1 cellular context compared by ENCODE assay signal in the genomic region with DNA sequence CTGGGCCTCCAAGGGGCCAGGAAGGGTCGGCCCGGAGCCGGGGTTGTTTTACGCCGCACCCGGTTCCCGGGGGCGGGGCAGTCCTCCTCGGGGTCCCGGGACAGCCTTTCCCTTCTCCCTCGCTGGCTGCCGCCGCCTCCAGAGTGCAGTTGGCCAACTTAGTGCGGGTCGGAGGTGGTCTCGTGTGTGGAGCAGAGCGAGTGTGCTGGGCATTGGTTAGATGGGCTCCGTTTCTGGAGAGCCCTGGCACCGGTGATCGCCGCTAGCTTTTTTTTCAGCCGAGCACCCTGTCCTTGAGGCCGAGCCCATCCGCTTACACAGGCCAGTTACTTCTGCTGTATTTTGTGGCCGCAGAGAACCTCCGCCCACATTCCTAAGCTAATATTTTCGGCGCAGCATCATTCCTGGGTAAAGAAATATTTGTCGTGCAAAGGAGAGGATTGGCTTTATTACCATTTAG.
TF ChIP-seq lines count a peak whose summit lies in the region.

No MANE protein-coding gene starts in this region.

TF ChIP-seq in GM12878, 131 proteins besides CTCF, POLR2A, EP300 and RAD21 (continued from another document):
- TF ChIP-seq, protein P1, sequence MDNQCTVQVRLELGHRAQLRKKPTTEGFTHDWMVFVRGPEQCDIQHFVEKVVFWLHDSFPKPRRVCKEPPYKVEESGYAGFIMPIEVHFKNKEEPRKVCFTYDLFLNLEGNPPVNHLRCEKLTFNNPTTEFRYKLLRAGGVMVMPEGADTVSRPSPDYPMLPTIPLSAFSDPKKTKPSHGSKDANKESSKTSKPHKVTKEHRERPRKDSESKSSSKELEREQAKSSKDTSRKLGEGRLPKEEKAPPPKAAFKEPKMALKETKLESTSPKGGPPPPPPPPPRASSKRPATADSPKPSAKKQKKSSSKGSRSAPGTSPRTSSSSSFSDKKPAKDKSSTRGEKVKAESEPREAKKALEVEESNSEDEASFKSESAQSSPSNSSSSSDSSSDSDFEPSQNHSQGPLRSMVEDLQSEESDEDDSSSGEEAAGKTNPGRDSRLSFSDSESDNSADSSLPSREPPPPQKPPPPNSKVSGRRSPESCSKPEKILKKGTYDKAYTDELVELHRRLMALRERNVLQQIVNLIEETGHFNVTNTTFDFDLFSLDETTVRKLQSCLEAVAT (IDR thresholded peaks at IDR 0.05) = no peak
- no peak for TF ChIP-seq CHD4 (IDR thresholded peaks at IDR 0.05)
- TF ChIP-seq NRF1 (conservative IDR thresholded peaks at IDR 0.05; ENCODE audit: low read depth, low read length) = no peak
- no peak for TF ChIP-seq SMAD1 (IDR thresholded peaks at IDR 0.05; ENCODE audit: low read depth, partially characterized antibody)
- TF ChIP-seq RUNX3 (IDR thresholded peaks at IDR 0.05; ENCODE audit: low read length) = peak; percentile 35; the same call in 1 of the 2 replicates
- TF ChIP-seq TAF1 (IDR thresholded peaks at IDR 0.05; ENCODE audit: borderline replicate concordance, low read depth, low read length) = no peak
- 0 out of 2 replicates have a peak, but pooled peaks have one; percentile 6 for TF ChIP-seq GATAD2B (conservative IDR thresholded peaks at IDR 0.05; ENCODE audit: low read depth)
- no peak for TF ChIP-seq CBX3 (IDR thresholded peaks at IDR 0.05; ENCODE audit: borderline replicate concordance, low read depth)
- TF ChIP-seq ZNF207 (IDR thresholded peaks at IDR 0.05; ENCODE audit: borderline replicate concordance) = no peak
- no peak for TF ChIP-seq NBN (IDR thresholded peaks at IDR 0.05)
